Comparison of ENCODE assay signal across 22 cellular contexts in the genomic region with DNA sequence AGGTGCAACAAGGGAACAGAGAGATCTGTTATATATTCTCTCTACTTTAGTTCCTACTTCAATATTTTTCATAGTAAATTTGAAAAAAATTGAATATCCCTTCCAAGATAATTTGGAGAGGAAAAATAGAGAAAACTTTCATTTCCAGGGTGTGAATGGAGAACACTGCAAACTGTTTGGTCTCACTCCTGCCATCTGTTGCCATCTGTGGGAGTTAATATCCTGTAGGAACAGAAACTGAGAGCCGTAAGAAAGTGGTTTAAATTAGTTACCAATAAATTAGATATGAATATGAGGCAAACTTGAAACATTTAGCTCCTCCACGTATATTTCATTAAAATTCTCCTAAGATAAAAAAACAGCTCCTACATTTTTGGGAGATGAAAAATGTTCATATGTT. TPM values are rescaled to one million over a fixed set of nuclear protein-coding genes. Genes with fewer than 3 reads are reported as not detected.
DNase-seq lines count a peak whose midpoint lies in the region; ATAC-seq and TF ChIP-seq lines count a peak whose summit lies in the region.
"Had no signal": no experiment of that assay in that cellular context is flagged by ENCODE, and none has a peak within 500 bp of the region (broad histone marks: within the 10 kb centered on the region; RNA-seq: fewer than 3 reads in every experiment).

No MANE protein-coding gene starts in this region.

- H2AFZ ChIP-seq in MM.1S (ENCODE audit: low read length): no peak overlapping the region

- no peaks in the 10 kb centered on the region for H3K9me3 Mint-ChIP-seq in stimulated activated naive CD8-positive, alpha-beta T cell treated with anti-CD3 and anti-CD28 coated beads, Interleukin-15, Interleukin-2, amounts not matched to agents 100 ng/mL and 50 ng/mL, for 24 hours
- no peaks in the 10 kb centered on the region for H3K9me3 Mint-ChIP-seq in stimulated activated naive CD8-positive, alpha-beta T cell treated with anti-CD3 and anti-CD28 coated beads, Interleukin-15, amount 100 ng/mL, for 72 hours
- H3K9me3 Mint-ChIP-seq in activated naive CD8-positive, alpha-beta T cell treated with anti-CD3 and anti-CD28 coated beads for 36 hours: no peaks in the 10 kb centered on the region
- H3K9me3 Mint-ChIP-seq: activated naive CD4-positive, alpha-beta T cell treated with anti-CD3 and anti-CD28 coated beads, Interleukin-2, amount 10 ng/mL, durations not matched to agents 7 days and 5 days; activated T-cell treated with anti-CD3 and anti-CD28 coated beads, Interleukin-2, amount 50 U/mL, for 72 hours; nephron; T-cell had no signal

- peaks cover 40% of the 10 kb centered on the region for H3K4me1 Mint-ChIP-seq in stimulated activated naive CD8-positive, alpha-beta T cell treated with anti-CD3 and anti-CD28 coated beads, Interleukin-15, Interleukin-2, amounts not matched to agents 100 ng/mL and 50 ng/mL, for 24 hours (ENCODE audit: low read depth)
- peaks cover 13% of the 10 kb centered on the region for H3K4me1 Mint-ChIP-seq in stimulated activated naive CD8-positive, alpha-beta T cell treated with anti-CD3 and anti-CD28 coated beads, Interleukin-15, amount 100 ng/mL, for 72 hours
- H3K4me1 Mint-ChIP-seq in activated naive CD8-positive, alpha-beta T cell treated with anti-CD3 and anti-CD28 coated beads for 36 hours: peaks cover 36% of the 10 kb centered on the region

- no peaks in the 10 kb centered on the region for H3K9me2 ChIP-seq in MM.1S (replicated peaks; ENCODE audit: insufficient read depth, low read length)

- no peak overlapping the region for H3K4me3 Mint-ChIP-seq in stimulated activated naive CD8-positive, alpha-beta T cell treated with anti-CD3 and anti-CD28 coated beads, Interleukin-15, Interleukin-2, amounts not matched to agents 100 ng/mL and 50 ng/mL, for 24 hours
- no peak overlapping the region for H3K4me3 Mint-ChIP-seq in stimulated activated naive CD8-positive, alpha-beta T cell treated with anti-CD3 and anti-CD28 coated beads, Interleukin-15, amount 100 ng/mL, for 72 hours
- no peak overlapping the region for H3K4me3 Mint-ChIP-seq in activated naive CD8-positive, alpha-beta T cell treated with anti-CD3 and anti-CD28 coated beads for 36 hours
- H3K4me3 Mint-ChIP-seq: activated naive CD4-positive, alpha-beta T cell treated with anti-CD3 and anti-CD28 coated beads, Interleukin-2, amount 10 ng/mL, durations not matched to agents 7 days and 5 days; activated T-cell treated with anti-CD3 and anti-CD28 coated beads, Interleukin-2, amount 50 U/mL, for 72 hours; T-cell had no signal

- H3K4me3 ChIP-seq in MM.1S (ENCODE audit: low read length): no peak overlapping the region
- H3K4me3 ChIP-seq: esophagus squamous epithelium, testis, vagina had no signal

- H3F3A ChIP-seq in MM.1S (ENCODE audit: insufficient read depth, low read length): no peaks in the 10 kb centered on the region

- peak overlapping the region; percentile 9 for H3K27ac Mint-ChIP-seq in stimulated activated naive CD8-positive, alpha-beta T cell treated with anti-CD3 and anti-CD28 coated beads, Interleukin-15, Interleukin-2, amounts not matched to agents 100 ng/mL and 50 ng/mL, for 24 hours
- H3K27ac Mint-ChIP-seq in stimulated activated naive CD8-positive, alpha-beta T cell treated with anti-CD3 and anti-CD28 coated beads, Interleukin-15, amount 100 ng/mL, for 72 hours: peak overlapping the region in 1 of 2 donors; percentile 28
- H3K27ac Mint-ChIP-seq in activated naive CD8-positive, alpha-beta T cell treated with anti-CD3 and anti-CD28 coated beads for 36 hours: no peak overlapping the region
- H3K27ac Mint-ChIP-seq: activated T-cell treated with anti-CD3 and anti-CD28 coated beads, Interleukin-2, amount 50 U/mL, for 72 hours had no signal

- no peaks in the 10 kb centered on the region for H3K27me3 Mint-ChIP-seq in stimulated activated naive CD8-positive, alpha-beta T cell treated with anti-CD3 and anti-CD28 coated beads, Interleukin-15, Interleukin-2, amounts not matched to agents 100 ng/mL and 50 ng/mL, for 24 hours
- no peaks in the 10 kb centered on the region for H3K27me3 Mint-ChIP-seq in stimulated activated naive CD8-positive, alpha-beta T cell treated with anti-CD3 and anti-CD28 coated beads, Interleukin-15, amount 100 ng/mL, for 72 hours
- no peaks in the 10 kb centered on the region for H3K27me3 Mint-ChIP-seq in activated naive CD8-positive, alpha-beta T cell treated with anti-CD3 and anti-CD28 coated beads for 36 hours
- H3K27me3 Mint-ChIP-seq: T-cell had no signal

- H3K4me2 ChIP-seq in MM.1S (ENCODE audit: low read depth, low read length): no peak overlapping the region

- H3K36me3 Mint-ChIP-seq in stimulated activated naive CD8-positive, alpha-beta T cell treated with anti-CD3 and anti-CD28 coated beads, Interleukin-15, Interleukin-2, amounts not matched to agents 100 ng/mL and 50 ng/mL, for 24 hours (ENCODE audit: low read depth): peaks cover 31% of the 10 kb centered on the region
- H3K36me3 Mint-ChIP-seq in activated naive CD8-positive, alpha-beta T cell treated with anti-CD3 and anti-CD28 coated beads for 36 hours: peaks cover 35% of the 10 kb centered on the region

- H3K9me3 ChIP-seq in MM.1S (replicated peaks; ENCODE audit: insufficient read depth, low read length): no peaks in the 10 kb centered on the region
- H3K9me3 ChIP-seq: esophagus squamous epithelium, testis, vagina had no signal

- H3K27me3 ChIP-seq in MM.1S (replicated peaks; ENCODE audit: insufficient read depth, low read length): no peaks in the 10 kb centered on the region
- H3K27me3 ChIP-seq: esophagus squamous epithelium, testis, vagina had no signal

- no peak overlapping the region for H3K27ac ChIP-seq in MM.1S (ENCODE audit: low read length)
- H3K27ac ChIP-seq: esophagus squamous epithelium, testis, vagina had no signal

- H3K4me1 ChIP-seq in MM.1S (ENCODE audit: low read length): no peaks in the 10 kb centered on the region
- H3K4me1 ChIP-seq: testis had no signal

- no peaks in the 10 kb centered on the region for H4K20me1 ChIP-seq in MM.1S (ENCODE audit: insufficient read depth, low read length)

- H3K36me3 ChIP-seq in MM.1S (replicated peaks; ENCODE audit: insufficient read depth, low read length): no peaks in the 10 kb centered on the region
- H3K36me3 ChIP-seq: vagina had no signal

- no peak for TF ChIP-seq CTCF in MM.1S (IDR thresholded peaks at IDR 0.05; ENCODE audit: low read length)

- H3K79me2 ChIP-seq in MM.1S (ENCODE audit: low read length): peaks cover 8% of the 10 kb centered on the region; the same call in 1 of the 2 replicates

- DNase-seq in stimulated activated naive CD8-positive, alpha-beta T cell treated with anti-CD3 and anti-CD28 coated beads, Interleukin-15, amount 100 ng/mL, for 72 hours: no peak
- DNase-seq in cerebellum (ENCODE audit: low spot score) (peak; percentile 27), MM.1S (no peak), CD1c-positive myeloid dendritic cell (ENCODE audit: extremely low spot score) (no peak)
- DNase-seq in activated naive CD8-positive, alpha-beta T cell treated with anti-CD3 and anti-CD28 coated beads for 36 hours: no peak
- no peak for DNase-seq in central memory CD4-positive, alpha-beta T cell
- DNase-seq: activated CD4-positive, alpha-beta T cell treated with anti-CD3 and anti-CD28 coated beads for 4 hours; activated naive CD4-positive, alpha-beta T cell treated with anti-CD3 and anti-CD28 coated beads, Interleukin-2, amount 10 ng/mL, durations not matched to agents 7 days and 5 days; activated T-cell treated with anti-CD3 and anti-CD28 coated beads, Interleukin-2, amount 50 U/mL, for 72 hours; C1 segment of cervical spinal cord; cerebellar nuclear complex; effector CD4-positive, alpha-beta T cell; esophagus squamous epithelium; KBM-7; NCI-H1092 treated with DMSO at 0.1 percent for 48 hours; T-cell; testis had no signal

- ATAC-seq in stimulated activated naive CD8-positive, alpha-beta T cell treated with anti-CD3 and anti-CD28 coated beads, Interleukin-15, amount 100 ng/mL, for 72 hours: no peak
- peak; percentile 23 for ATAC-seq in HG03097 (IDR thresholded peaks at IDR 0.05; ENCODE audit: low FRiP score, unreplicated experiment)
- ATAC-seq: activated T-cell treated with anti-CD3 and anti-CD28 coated beads, Interleukin-2, amount 50 U/mL, for 72 hours; Right ventricle myocardium inferior; T-cell had no signal

- H3K9ac ChIP-seq in MM.1S (ENCODE audit: low read length): no peak overlapping the region

RNA-seq across cellular contexts. Expression of a gene that starts 4.2 kb away (rescaled TPM):
- total RNA-seq in cerebellum: 27.6 TPM
- total RNA-seq in activated naive CD8-positive, alpha-beta T cell treated with anti-CD3 and anti-CD28 coated beads for 36 hours: 10 to 100 TPM; 10.6 to 11.2 TPM
